In the genomic region with DNA sequence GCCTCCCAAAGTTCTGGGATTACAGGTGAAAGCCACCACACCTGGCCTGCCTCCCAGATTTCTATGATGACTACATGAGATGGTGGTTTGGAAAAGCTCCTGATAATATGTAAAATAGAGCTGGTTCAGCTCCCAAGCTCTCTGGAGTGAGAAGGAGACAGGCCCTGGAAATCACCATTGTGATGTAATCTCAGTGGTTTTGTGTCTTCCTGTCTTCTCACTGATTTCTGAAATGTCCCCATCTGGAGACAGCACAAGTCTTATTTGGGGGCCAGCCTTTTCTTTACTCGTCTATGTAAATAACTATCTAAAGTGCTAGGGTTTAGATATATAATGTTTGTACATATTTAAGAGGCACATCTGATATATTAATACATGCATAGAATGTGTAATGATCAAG, we compare ENCODE assay signal across 21 cellular contexts.
A peak's percentile ranks its signal among the peaks of the same experiment; 100 is the strongest.
DNase-seq lines count a peak whose midpoint lies in the region; ATAC-seq and TF ChIP-seq lines count a peak whose summit lies in the region.
"Had no signal": no experiment of that assay in that cellular context is flagged by ENCODE, and none has a peak within 500 bp of the region (broad histone marks: within the 10 kb centered on the region; RNA-seq: fewer than 3 reads in every experiment).

No MANE protein-coding gene starts in this region.

- no peak for TF ChIP-seq POLR2A in NB4 (IDR thresholded peaks at IDR 0.05; ENCODE audit: extremely low read depth, insufficient read length)

- no peaks in the 10 kb centered on the region for H3K27me3 ChIP-seq in BLaER1

- H3K27ac Mint-ChIP-seq in activated CD4-positive, alpha-beta T cell treated with anti-CD3 and anti-CD28 coated beads, Interleukin-2, amount 10 ng/mL, durations not matched to agents 7 days and 5 days, result no peak overlapping the region
- H3K27ac Mint-ChIP-seq: CD4-positive, alpha-beta T cell had no signal

- peaks cover 21% of the 10 kb centered on the region for H3K9me3 Mint-ChIP-seq in activated CD4-positive, alpha-beta T cell treated with anti-CD3 and anti-CD28 coated beads, Interleukin-2, amount 10 ng/mL, durations not matched to agents 7 days and 5 days
- H3K9me3 Mint-ChIP-seq: CD4-positive, alpha-beta T cell had no signal

- H3K36me3 Mint-ChIP-seq in activated CD4-positive, alpha-beta T cell treated with anti-CD3 and anti-CD28 coated beads, Interleukin-2, amount 10 ng/mL, durations not matched to agents 7 days and 5 days (ENCODE audit: low read depth), result peaks cover 3% of the 10 kb centered on the region

- H3K4me3 Mint-ChIP-seq in activated CD4-positive, alpha-beta T cell treated with anti-CD3 and anti-CD28 coated beads, Interleukin-2, amount 10 ng/mL, durations not matched to agents 7 days and 5 days, result no peak overlapping the region
- H3K4me3 Mint-ChIP-seq: CD4-positive, alpha-beta T cell had no signal

- no peak for TF ChIP-seq CTCF in GM10266 (IDR thresholded peaks at IDR 0.05; ENCODE audit: control insufficient read depth, insufficient read depth, low read depth, missing control alignments)
- TF ChIP-seq CTCF in NB4 (IDR thresholded peaks at IDR 0.05; ENCODE audit: low read depth, low read length), result no peak

- peak; percentile 55 for ATAC-seq in HG02610 (IDR thresholded peaks at IDR 0.05; ENCODE audit: unreplicated experiment)
- ATAC-seq in stimulated activated naive CD8-positive, alpha-beta T cell treated with anti-CD3 and anti-CD28 coated beads, Interleukin-15, Interleukin-2, amounts not matched to agents 100 U/mL and 50 U/mL, for 24 hours, result no peak
- ATAC-seq: A549 had no signal

- H3K27ac ChIP-seq in BLaER1, result peak overlapping the region; percentile 77
- H3K27ac ChIP-seq: A549 had no signal

- peaks cover 6% of the 10 kb centered on the region for H3K4me1 Mint-ChIP-seq in activated CD4-positive, alpha-beta T cell treated with anti-CD3 and anti-CD28 coated beads, Interleukin-2, amount 10 ng/mL, durations not matched to agents 7 days and 5 days

- H3K9me3 ChIP-seq in BLaER1, result peaks cover 26% of the 10 kb centered on the region
- H3K9me3 ChIP-seq: A549, BE2C had no signal

- POLR2A ChIA-PET in activated CD4-positive, alpha-beta T cell treated with anti-CD3 and anti-CD28 coated beads, Interleukin-2, amount 10 ng/mL, durations not matched to agents 7 days and 5 days (lab: Charles Lee), result no interaction called here

- H3K36me3 ChIP-seq in BLaER1, result peaks cover 17% of the 10 kb centered on the region
- H3K36me3 ChIP-seq: BE2C had no signal

- peaks cover 15% of the 10 kb centered on the region for H3K27me3 Mint-ChIP-seq in activated CD4-positive, alpha-beta T cell treated with anti-CD3 and anti-CD28 coated beads, Interleukin-2, amount 10 ng/mL, durations not matched to agents 7 days and 5 days

- peaks cover 60% of the 10 kb centered on the region for H3K4me1 ChIP-seq in BLaER1
- H3K4me1 ChIP-seq: A549, BE2C had no signal

- CTCF ChIA-PET in activated CD4-positive, alpha-beta T cell treated with anti-CD3 and anti-CD28 coated beads, Interleukin-2, amount 10 ng/mL, durations not matched to agents 7 days and 5 days (lab: Charles Lee), result no interaction called here

- H3K4me2 ChIP-seq in BLaER1, result peak overlapping the region; percentile 56
- H3K4me2 ChIP-seq: A549 had no signal

- peak overlapping the region; percentile 16; the same call in 1 of the 2 replicates for H3K9ac ChIP-seq in BLaER1

- H3K4me3 ChIP-seq in BLaER1 (no peak overlapping the region), NB4 (ENCODE audit: low read depth, low read length) (no peak overlapping the region)
- H3K4me3 ChIP-seq: A549 had no signal

- DNase-seq in GM10266 (ENCODE audit: extremely low spot score), result peak; percentile 36
- peak; percentile 46 for DNase-seq in NB4 (ENCODE audit: low read depth)
- no peak for DNase-seq in HCEC 1CT
- no peak for DNase-seq in activated CD4-positive, alpha-beta T cell treated with anti-CD3 and anti-CD28 coated beads, Interleukin-2, amount 10 ng/mL, durations not matched to agents 7 days and 5 days
- no peak for DNase-seq in SW 1271 (lab: John Stamatoyannopoulos, UW)
- DNase-seq in stimulated activated naive CD8-positive, alpha-beta T cell treated with anti-CD3 and anti-CD28 coated beads, Interleukin-15, Interleukin-2, amounts not matched to agents 100 U/mL and 50 U/mL, for 24 hours, result no peak
- DNase-seq: BE2C; CD4-positive, alpha-beta T cell; COR-L47; DMS79 treated with DMSO at 0.1 percent for 48 hours; IMR-90; NCI-H1092 treated with DMSO at 0.1 percent for 48 hours; NCI-H1436 treated with DMSO at 0.1 percent for 48 hours; NCI-H1930; NCI-H2227 treated with DMSO at 0.1 percent for 48 hours; NCI-H510A; OCI-M1; T-helper 2 cell had no signal

- no peaks in the 10 kb centered on the region for H4K20me1 ChIP-seq in BLaER1

Comparison
In these comparisons a context has a peak if more than half of its experiments do, and no peak if none do; other contexts are left out.
1. DNase-seq: peak in GM10266 (single experiment) and NB4 (single experiment); none in HCEC 1CT (single experiment), activated CD4-positive, alpha-beta T cell treated with anti-CD3 and anti-CD28 coated beads, Interleukin-2, amount 10 ng/mL, durations not matched to agents 7 days and 5 days (single experiment), SW 1271 (0 of 2) and stimulated activated naive CD8-positive, alpha-beta T cell treated with anti-CD3 and anti-CD28 coated beads, Interleukin-15, Interleukin-2, amounts not matched to agents 100 U/mL and 50 U/mL, for 24 hours (single experiment).